In the genomic region with DNA sequence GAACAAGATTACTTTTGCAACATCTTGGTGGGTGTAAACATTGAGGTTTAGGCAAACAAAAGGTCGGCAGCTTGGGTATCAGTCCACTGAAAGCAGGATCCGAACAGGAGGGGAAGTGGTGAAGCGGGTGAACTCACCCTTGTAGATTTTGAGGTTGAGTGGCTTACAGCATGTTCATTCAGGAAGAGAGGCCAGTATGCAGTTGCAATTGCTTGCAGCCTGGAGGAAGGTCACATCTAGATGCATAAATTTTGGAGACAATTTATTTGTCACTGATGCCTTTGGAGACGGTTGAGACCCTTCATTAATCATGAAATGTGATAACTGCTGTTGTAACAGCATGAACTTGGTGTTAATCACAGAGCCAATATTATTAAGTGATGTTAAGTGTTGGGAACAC, we compare ENCODE assay signal across 23 cellular contexts.
DNase-seq lines count a peak whose midpoint lies in the region; ATAC-seq and TF ChIP-seq lines count a peak whose summit lies in the region.
"Had no signal": no experiment of that assay in that cellular context is flagged by ENCODE, and none has a peak within 500 bp of the region (broad histone marks: within the 10 kb centered on the region; RNA-seq: fewer than 3 reads in every experiment).

No MANE protein-coding gene starts in this region.

- H3K27me3 ChIP-seq in OCI-LY1 (ENCODE audit: insufficient read depth, low read length) (no peaks in the 10 kb centered on the region), ovary (no peaks in the 10 kb centered on the region)
- H3K27me3 ChIP-seq: neutrophil had no signal

- DNase-seq in Calu3 (no peak), kidney tubule cell (ENCODE audit: low spot score) (peak; percentile 21), ovary (no peak), HuH-7.5 (ENCODE audit: low spot score) (no peak)
- DNase-seq: activated CD4-positive, alpha-beta memory T cell treated with anti-CD3 and anti-CD28 coated beads for 36 hours; activated CD4-positive, CD25-positive, alpha-beta regulatory T cell; DMS 273 treated with DMSO at 0.1 percent for 48 hours; H9; kidney; mammary epithelial cell; NCI-H1105; NCI-H524 treated with DMSO at 0.1 percent for 48 hours; SK-N-SH; T-helper 9 cell; trophoblast cell had no signal

- H3K4me2 ChIP-seq in OCI-LY1 (ENCODE audit: low read length), result peak overlapping the region; percentile 51
- H3K4me2 ChIP-seq: SK-N-SH had no signal

- peaks cover 8% of the 10 kb centered on the region; the same call in 1 of the 2 replicates for H3K79me2 ChIP-seq in OCI-LY1 (ENCODE audit: insufficient read depth, low read length)

- no peaks in the 10 kb centered on the region for H3K27me3 Mint-ChIP-seq in Calu3 (ENCODE audit: unreplicated experiment)

- H3K4me1 ChIP-seq in OCI-LY1 (ENCODE audit: insufficient read depth, low read length, severe bottlenecking) (peaks cover 99% of the 10 kb centered on the region), ovary (ENCODE audit: insufficient read depth) (no peaks in the 10 kb centered on the region)
- H3K4me1 ChIP-seq: prostate gland had no signal

- H3K4me1 Mint-ChIP-seq in Calu3 (ENCODE audit: low read depth, unreplicated experiment), result peaks cover 23% of the 10 kb centered on the region

- intact Hi-C loops in Calu3 (cut with micrococcal nuclease; ENCODE audit: unreplicated experiment), result no loop called here
- intact Hi-C loops in ovary (cut with DNase I), result no loop called here

- H3K27ac ChIP-seq in OCI-LY1 (ENCODE audit: low read depth, low read length, poor library complexity, severe bottlenecking) (peak overlapping the region; percentile 90), ovary (no peak overlapping the region)
- H3K27ac ChIP-seq: neutrophil, prostate gland had no signal

- H3K36me3 ChIP-seq in OCI-LY1 (ENCODE audit: insufficient read depth, low read length) (peaks cover 27% of the 10 kb centered on the region), ovary (no peaks in the 10 kb centered on the region)
- H3K36me3 ChIP-seq: neutrophil, prostate gland had no signal

- H3K9me2 ChIP-seq in OCI-LY1 (ENCODE audit: low read depth, low read length), result no peaks in the 10 kb centered on the region
- H3K9me2 ChIP-seq: SK-N-SH had no signal

- H3K9me3 ChIP-seq in OCI-LY1 (ENCODE audit: low read length) (no peaks in the 10 kb centered on the region), ovary (no peaks in the 10 kb centered on the region)
- H3K9me3 ChIP-seq: neutrophil, prostate gland, SK-N-SH had no signal

- H4K20me1 ChIP-seq in OCI-LY1 (ENCODE audit: insufficient read depth, low read length), result no peaks in the 10 kb centered on the region

- TF ChIP-seq CTCF in Calu3 (IDR thresholded peaks at IDR 0.05; ENCODE audit: unreplicated experiment) (no peak), OCI-LY1 (IDR thresholded peaks at IDR 0.05; ENCODE audit: low read length) (no peak), ovary (IDR thresholded peaks at IDR 0.05) (no peak)

- no peak for TF ChIP-seq EP300 in ovary (IDR thresholded peaks at IDR 0.05)

- TF ChIP-seq POLR2A in ovary (IDR thresholded peaks at IDR 0.05), result no peak

- H3K4me3 ChIP-seq in OCI-LY1 (ENCODE audit: low read depth, low read length, poor library complexity, severe bottlenecking) (peak overlapping the region; percentile 22), ovary (no peak overlapping the region)
- H3K4me3 ChIP-seq: prostate gland had no signal

- peak overlapping the region; percentile 34 for H3K27ac Mint-ChIP-seq in Calu3 (ENCODE audit: unreplicated experiment)
- H3K27ac Mint-ChIP-seq: activated CD4-positive, alpha-beta memory T cell treated with anti-CD3 and anti-CD28 coated beads for 36 hours; activated naive CD8-positive, alpha-beta T cell; H9 had no signal

- H3K4me3 Mint-ChIP-seq in Calu3 (ENCODE audit: low read depth, unreplicated experiment), result no peak overlapping the region
- H3K4me3 Mint-ChIP-seq: activated CD4-positive, alpha-beta memory T cell treated with anti-CD3 and anti-CD28 coated beads for 36 hours; activated naive CD8-positive, alpha-beta T cell; H9 had no signal

- no peaks in the 10 kb centered on the region for H3K9me3 Mint-ChIP-seq in Calu3 (ENCODE audit: low read depth, unreplicated experiment)
- H3K9me3 Mint-ChIP-seq: activated CD4-positive, alpha-beta memory T cell treated with anti-CD3 and anti-CD28 coated beads for 36 hours; H9 had no signal

- ATAC-seq in GM18520 (IDR thresholded peaks at IDR 0.05; ENCODE audit: unreplicated experiment) (peak; percentile 53), GM18858 (IDR thresholded peaks at IDR 0.05; ENCODE audit: unreplicated experiment) (no peak), GM18909 (IDR thresholded peaks at IDR 0.05; ENCODE audit: poor library complexity, unreplicated experiment) (no peak)
- ATAC-seq: HepG2 had no signal

- no TSS peak for BruUV-seq in Calu3 (replicated peaks; lab: Mats Ljungman, UMichigan)

- CTCF ChIA-PET in Calu3 (lab: Charles Lee), result no interaction called here

- no peak overlapping the region for H2AFZ ChIP-seq in OCI-LY1 (ENCODE audit: low read length)

- peaks cover 6% of the 10 kb centered on the region; the same call in 1 of the 2 replicates for H3F3A ChIP-seq in OCI-LY1 (ENCODE audit: insufficient read depth, low read length)

- 64 to 75% (median 71%) methylated on average over 4 of the region's 4 CpGs for WGBS in ovary, 3 donors

- peak overlapping the region; percentile 55 for H3K9ac ChIP-seq in OCI-LY1 (ENCODE audit: low read length)
- H3K9ac ChIP-seq: SK-N-SH had no signal

- no peaks in the 10 kb centered on the region for H3K36me3 Mint-ChIP-seq in Calu3 (ENCODE audit: insufficient read depth, unreplicated experiment)
- H3K36me3 Mint-ChIP-seq: activated CD4-positive, alpha-beta memory T cell treated with anti-CD3 and anti-CD28 coated beads for 36 hours; activated naive CD8-positive, alpha-beta T cell had no signal
